19 cellular contexts compared by ENCODE assay signal in genomic region chr3:160140756-160141155, GRCh38.
DNase-seq lines count a peak whose midpoint lies in the region; ATAC-seq, FAIRE-seq and TF ChIP-seq lines count a peak whose summit lies in the region.
"Had no signal": no experiment of that assay in that cellular context is flagged by ENCODE, and none has a peak within 500 bp of the region (broad histone marks: within the 10 kb centered on the region; RNA-seq: fewer than 3 reads in every experiment).

No MANE protein-coding gene starts in this region.

- no peak overlapping the region for H3K4me3 ChIP-seq in A549
- H3K4me3 ChIP-seq: psoas muscle, transverse colon had no signal

- peak overlapping the region; percentile 32; the same call in 2 of the 3 replicates for H3K4me2 ChIP-seq in A549

- no peak for TF ChIP-seq EP300 in A549 (IDR thresholded peaks at IDR 0.05)

- DNase-seq in A549 (ENCODE audit: low read depth in 1 of 2, low spot score in 1 of 2) (no peak), GM12891 (ENCODE audit: insufficient read length, low spot score) (no peak), foreskin keratinocyte (no peak), NCI-H2029 (lab: John Stamatoyannopoulos, UW) (no peak), midbrain (lab: John Stamatoyannopoulos, UW) (no peak), amygdala (lab: John Stamatoyannopoulos, UW) (no peak)
- DNase-seq: BE2C; caudate nucleus; effector CD8-positive, alpha-beta T cell; head of caudate nucleus; islet precursor cell; Kasumi-1; NCI-H2171; NCI-H774; psoas muscle; RPMI8226; transverse colon had no signal

- TF ChIP-seq CTCF in A549 (IDR thresholded peaks at IDR 0.05) = no peak
- TF ChIP-seq CTCF in foreskin keratinocyte (conservative IDR thresholded peaks at IDR 0.05) = no peak

- H3K27ac ChIP-seq in A549 = peak overlapping the region; percentile 80 to 84
- H3K27ac ChIP-seq in foreskin keratinocyte = no peak overlapping the region
- H3K27ac ChIP-seq: psoas muscle, transverse colon had no signal

- ATAC-seq in A549 (peak; percentile 31 to 59; a peak in 3 of 6 replicates), HG03439 (IDR thresholded peaks at IDR 0.05; ENCODE audit: unreplicated experiment) (peak; percentile 48), foreskin keratinocyte (peak; percentile 28), GM19467 (IDR thresholded peaks at IDR 0.05; ENCODE audit: unreplicated experiment) (no peak)
- ATAC-seq: psoas muscle had no signal

- POLR2A ChIA-PET in A549 (lab: Yijun Ruan, JAX) = interaction anchor here (0.9 kb wide), 1 partner anchor 11 kb away, joined by 5 read pairs; no protein-coding TSS in a partner anchor

- WGBS in A549 (ENCODE audit: missing lambda C conversion rate) = 59% methylated on average over 2 of the region's 2 CpGs

- CTCF ChIA-PET in A549 (lab: Yijun Ruan, JAX) = interaction anchor here (0.6 to 1.9 kb wide), 5 partner anchors 22 to 272 kb away, joined by 3 to 6 read pairs (median 4); no protein-coding TSS in a partner anchor

- no peaks in the 10 kb centered on the region for H3K27me3 ChIP-seq in foreskin keratinocyte
- H3K27me3 ChIP-seq: BE2C, transverse colon had no signal

- FAIRE-seq in A549 (lab: Jason Lieb, UNC) (no peak), GM12891 (lab: Jason Lieb, UNC) (no peak)

- H3K9me3 ChIP-seq in A549 = peaks cover 15% of the 10 kb centered on the region
- H3K9me3 ChIP-seq: BE2C, psoas muscle had no signal

- H3K4me1 ChIP-seq in A549 (peaks cover 20% of the 10 kb centered on the region), foreskin keratinocyte (no peaks in the 10 kb centered on the region)
- H3K4me1 ChIP-seq: BE2C, psoas muscle, transverse colon had no signal

- TF ChIP-seq RAD21 in A549 (conservative IDR thresholded peaks at IDR 0.05 in 1 of 2, IDR thresholded peaks at IDR 0.05 in 1 of 2) = no peak

- no peak for TF ChIP-seq POLR2A in A549 (IDR thresholded peaks at IDR 0.05; ENCODE audit: low read length)
- TF ChIP-seq POLR2A in GM12891 (IDR thresholded peaks at IDR 0.05; ENCODE audit: low read depth, low read length) = no peak

TF ChIP-seq in A549, 52 proteins besides CTCF, POLR2A, EP300 and RAD21 (continues in another document):
- TF ChIP-seq MAFK (IDR thresholded peaks at IDR 0.05; ENCODE audit: partially characterized antibody) = no peak
- TF ChIP-seq MAX (IDR thresholded peaks at IDR 0.05) = no peak
- TF ChIP-seq MAZ (IDR thresholded peaks at IDR 0.05; ENCODE audit: borderline replicate concordance, low read depth, low read length) = no peak
- no peak for TF ChIP-seq CHD2 (IDR thresholded peaks at IDR 0.05; ENCODE audit: low read length, partially characterized antibody)
- no peak for TF ChIP-seq FOSB (CRISPR knock-in tag; IDR thresholded peaks at IDR 0.05)
- no peak for TF ChIP-seq HDAC2 (IDR thresholded peaks at IDR 0.05)
- TF ChIP-seq ZSCAN20 (CRISPR knock-in tag; IDR thresholded peaks at IDR 0.05) = no peak
- TF ChIP-seq REST (IDR thresholded peaks at IDR 0.05) = no peak
- TF ChIP-seq HEYL (CRISPR knock-in tag; IDR thresholded peaks at IDR 0.05) = no peak
- TF ChIP-seq FOSL2 (IDR thresholded peaks at IDR 0.05) = no peak
- TF ChIP-seq FOSL2 (CRISPR knock-in tag; IDR thresholded peaks at IDR 0.05) = no peak
- TF ChIP-seq HOXB13 (CRISPR knock-in tag; IDR thresholded peaks at IDR 0.05; ENCODE audit: low read depth) = no peak
- TF ChIP-seq KDM5A (IDR thresholded peaks at IDR 0.05) = no peak
- TF ChIP-seq RCOR1 (IDR thresholded peaks at IDR 0.05; ENCODE audit: low read depth, low read length) = no peak
- no peak for TF ChIP-seq ATOH8 (CRISPR knock-in tag; IDR thresholded peaks at IDR 0.05; ENCODE audit: low read depth)

TF ChIP-seq in GM12891, 5 proteins besides CTCF, POLR2A, EP300 and RAD21:
- TF ChIP-seq SPI1 (IDR thresholded peaks at IDR 0.05; ENCODE audit: low read depth, low read length) = 0 out of 2 replicates have a peak, but pooled peaks have one; percentile 5
- no peak for TF ChIP-seq PAX5 (IDR thresholded peaks at IDR 0.05; ENCODE audit: insufficient read depth, low read length, severe bottlenecking)
